ENCODE assay signal across 8 cellular contexts in genomic region chr4:139144161-139144859, GRCh38. TPM values are rescaled to one million over a fixed set of nuclear protein-coding genes. Genes with fewer than 3 reads are reported as not detected.
DNase-seq lines count a peak whose midpoint lies in the region; ATAC-seq and TF ChIP-seq lines count a peak whose summit lies in the region.
"Had no signal": no experiment of that assay in that cellular context is flagged by ENCODE, and none has a peak within 500 bp of the region (broad histone marks: within the 10 kb centered on the region; RNA-seq: fewer than 3 reads in every experiment).

No MANE protein-coding gene starts in this region.

- peaks cover 11% of the 10 kb centered on the region for H4K20me1 ChIP-seq in hepatocyte (ENCODE audit: insufficient read depth, poor library complexity, severe bottlenecking)

- peaks cover 95% of the 10 kb centered on the region for H3K79me2 ChIP-seq in hepatocyte

- DNase-seq in HT1080 (ENCODE audit: low read depth) (peak; percentile 58), adrenal gland (peak in 6 of 7 donors; percentile 21 to 67 (median 32)), hepatocyte (ENCODE audit: low spot score) (peak; percentile 25), stromal cell of bone marrow (ENCODE audit: low read depth) (peak; percentile 33), HK-2 (ENCODE audit: unreplicated experiment) (no peak)
- no peak for DNase-seq in activated CD8-positive, alpha-beta memory T cell treated with anti-CD3 and anti-CD28 coated beads, Interleukin-2, amount 50 U/mL, for 48 hours
- DNase-seq: activated CD8-positive, alpha-beta T cell treated with anti-CD3 and anti-CD28 coated beads for 36 hours had no signal

- no peak for ATAC-seq in GM18873 (IDR thresholded peaks at IDR 0.05; ENCODE audit: low FRiP score, unreplicated experiment)
- ATAC-seq: activated CD8-positive, alpha-beta T cell treated with anti-CD3 and anti-CD28 coated beads for 36 hours had no signal

- no peaks in the 10 kb centered on the region for H3K9me3 ChIP-seq in adrenal gland (replicated peaks in 1 of 3)
- no peaks in the 10 kb centered on the region for H3K9me3 ChIP-seq in hepatocyte (ENCODE audit: low read depth)

- TF ChIP-seq CTCF in adrenal gland (IDR thresholded peaks at IDR 0.05) (no peak), hepatocyte (IDR thresholded peaks at IDR 0.05; ENCODE audit: poor library complexity) (no peak)

- intact Hi-C loops in adrenal gland (cut with DNase I) = no loop called here

- no peaks in the 10 kb centered on the region for H3K9me2 ChIP-seq in hepatocyte (replicated peaks; ENCODE audit: insufficient read depth)

- H3K4me3 ChIP-seq in adrenal gland = no peak overlapping the region
- no peak overlapping the region for H3K4me3 ChIP-seq in hepatocyte

- no peak overlapping the region for H3K27ac ChIP-seq in adrenal gland
- H3K27ac ChIP-seq in hepatocyte = no peak overlapping the region

- WGBS in adrenal gland, 4 donors = 79 to 95% (median 90%) methylated on average over 6 to 7 of the region's 7 CpGs
- WGBS in hepatocyte (ENCODE audit: low lambda C conversion rate, missing lambda C conversion rate) = 94% methylated on average over 7 of the region's 7 CpGs

- no peak overlapping the region for H3K4me2 ChIP-seq in hepatocyte

- TF ChIP-seq POLR2A in adrenal gland (IDR thresholded peaks at IDR 0.05) = no peak

- H3K36me3 ChIP-seq in adrenal gland (replicated peaks in 1 of 2) (no peaks in the 10 kb centered on the region), hepatocyte (replicated peaks; ENCODE audit: insufficient read depth, low read depth) (no peaks in the 10 kb centered on the region)

- H3K27me3 ChIP-seq in adrenal gland (no peaks in the 10 kb centered on the region), hepatocyte (no peaks in the 10 kb centered on the region)

- H2AFZ ChIP-seq in hepatocyte = no peak overlapping the region

- peaks cover 0 to 8% of the 10 kb centered on the region in 2 donors for H3K4me1 ChIP-seq in adrenal gland (replicated peaks in 1 of 2)
- no peaks in the 10 kb centered on the region for H3K4me1 ChIP-seq in hepatocyte (ENCODE audit: insufficient read depth)

RNA-seq across cellular contexts. Expression of gene ELF2, which starts 32.7 kb away (rescaled TPM):
- 20.1 and 26.3 TPM in 2 replicates for total RNA-seq in HT1080 (2014; rRNA removed; shearing (Covaris generic))
- 18.2 and 21.5 TPM in 2 replicates for polyA plus RNA-seq in HT1080 (2015; cell fraction: cytosol; rRNA removed)
- polyA plus RNA-seq in HT1080 (2015; cell fraction: nucleus; rRNA removed) = 22.4 and 31.5 TPM in 2 replicates
- 10 to 100 TPM; 14.0 to 46.9 (median 33.8) TPM for total RNA-seq in adrenal gland
- 10 to 100 TPM; 14.8 to 20.7 (median 15.9) TPM for polyA plus RNA-seq in adrenal gland
- 42.5 and 46.9 TPM in 2 replicates for total RNA-seq in hepatocyte
- 23.8 and 33.1 TPM in 2 replicates for polyA plus RNA-seq in hepatocyte

Comparison
In these comparisons a context has a peak if more than half of its experiments do, and no peak if none do; other contexts are left out.
1. DNase-seq: peak in HT1080 (single experiment), adrenal gland (6 of 7), hepatocyte (single experiment) and stromal cell of bone marrow (single experiment); none in activated CD8-positive, alpha-beta memory T cell treated with anti-CD3 and anti-CD28 coated beads, Interleukin-2, amount 50 U/mL, for 48 hours (single experiment) and HK-2 (single experiment).